ENCODE assay signal across 25 cellular contexts in genomic region chr9:79551586-79551985, GRCh38.
"Had no signal": no experiment of that assay in that cellular context is flagged by ENCODE, and none has a peak within 500 bp of the region (broad histone marks: within the 10 kb centered on the region; RNA-seq: fewer than 3 reads in every experiment).

No MANE protein-coding gene starts in this region.

- H3K27me3 ChIP-seq: esophagus squamous epithelium, neural progenitor cell, right lobe of liver, stomach, thyroid gland, upper lobe of left lung had no signal

- H3K27ac ChIP-seq: esophagus squamous epithelium, neural progenitor cell, parathyroid adenoma, right lobe of liver, stomach, thyroid gland, upper lobe of left lung had no signal

- H3K9me3 ChIP-seq: mucosa of descending colon, right lobe of liver, thyroid gland, upper lobe of left lung had no signal

- H3K4me2 ChIP-seq: neural progenitor cell had no signal

- H3K79me2 ChIP-seq: parathyroid adenoma had no signal

- H3K27me3 Mint-ChIP-seq: dendritic cell treated with granulocyte-macrophage colony-stimulating factor and Interleukin-4, amounts not matched to agents 40 ng/mL and 50 ng/mL, for 4 days; natural killer cell treated with Interleukin-12 subunit alpha and Interleukin-12 subunit beta and Interleukin-15 and Interleukin-18, amount 100 ng/mL, for 72 hours had no signal

- H3K27ac Mint-ChIP-seq: dendritic cell treated with granulocyte-macrophage colony-stimulating factor and Interleukin-4, amounts not matched to agents 40 ng/mL and 50 ng/mL, for 4 days; endodermal cell; immature natural killer cell; mesothelial cell of epicardium; naive B cell; natural killer cell treated with Interleukin-12 subunit alpha and Interleukin-12 subunit beta and Interleukin-15 and Interleukin-18, amount 100 ng/mL, for 72 hours; neural progenitor cell; progenitor cell of endocrine pancreas; stimulated activated effector memory CD8-positive, alpha-beta T cell treated with anti-CD3 and anti-CD28 coated beads, Interleukin-12 subunit alpha, Interleukin-12 subunit beta, amount 100 ng/mL, for 72 hours had no signal

- H3K4me3 ChIP-seq: esophagus squamous epithelium, lung, mucosa of descending colon, neural progenitor cell, right lobe of liver, stomach, thyroid gland, upper lobe of left lung had no signal

- H2AFZ ChIP-seq: neural progenitor cell, parathyroid adenoma had no signal

- H3K9ac ChIP-seq: neural progenitor cell, parathyroid adenoma had no signal

- H3K4me1 Mint-ChIP-seq: endodermal cell; immature natural killer cell; naive B cell; neural progenitor cell; stimulated activated effector memory CD8-positive, alpha-beta T cell treated with anti-CD3 and anti-CD28 coated beads, Interleukin-12 subunit alpha, Interleukin-12 subunit beta, amount 100 ng/mL, for 72 hours had no signal

- H3K4me1 ChIP-seq: esophagus squamous epithelium, neural progenitor cell, parathyroid adenoma, right lobe of liver, stomach, thyroid gland, upper lobe of left lung had no signal

- H3K9me3 Mint-ChIP-seq: natural killer cell treated with Interleukin-12 subunit alpha and Interleukin-12 subunit beta and Interleukin-15 and Interleukin-18, amount 100 ng/mL, for 72 hours had no signal

- H3K36me3 Mint-ChIP-seq: immature natural killer cell; naive B cell; neural progenitor cell; stimulated activated effector memory CD8-positive, alpha-beta T cell treated with anti-CD3 and anti-CD28 coated beads, Interleukin-12 subunit alpha, Interleukin-12 subunit beta, amount 100 ng/mL, for 72 hours had no signal

- DNase-seq: effector CD8-positive, alpha-beta T cell; endodermal cell; esophagus squamous epithelium; hypothalamus; immature natural killer cell; mesenchymal stem cell; mucosa of descending colon; naive B cell; right lobe of liver; small intestine; stimulated activated CD4-positive, alpha-beta T cell treated with anti-CD3 and anti-CD28 coated beads, Interleukin-2, amount 100 ng/mL, for 24 hours; stimulated activated CD4-positive, alpha-beta T cell treated with anti-CD3 and anti-CD28 coated beads, Interleukin-4, amount 100 ng/mL, for 24 hours; stimulated activated naive CD4-positive, alpha-beta T cell treated with Interleukin-2 at 50 U/mL for 16 hours; stomach; thyroid gland; upper lobe of left lung had no signal

- H3K36me3 ChIP-seq: esophagus squamous epithelium, neural progenitor cell, right lobe of liver, stomach, thyroid gland, upper lobe of left lung had no signal

- ATAC-seq: left lobe of liver; mucosa of descending colon; natural killer cell treated with Interleukin-12 subunit alpha and Interleukin-12 subunit beta and Interleukin-15 and Interleukin-18, amount 100 ng/mL, for 72 hours; stimulated activated effector memory CD8-positive, alpha-beta T cell treated with anti-CD3 and anti-CD28 coated beads, Interleukin-12 subunit alpha, Interleukin-12 subunit beta, amount 100 ng/mL, for 72 hours had no signal

- H3K4me3 Mint-ChIP-seq: dendritic cell treated with granulocyte-macrophage colony-stimulating factor and Interleukin-4, amounts not matched to agents 40 ng/mL and 50 ng/mL, for 4 days; endodermal cell; immature natural killer cell; mesothelial cell of epicardium; naive B cell; natural killer cell treated with Interleukin-12 subunit alpha and Interleukin-12 subunit beta and Interleukin-15 and Interleukin-18, amount 100 ng/mL, for 72 hours; neural progenitor cell; stimulated activated effector memory CD8-positive, alpha-beta T cell treated with anti-CD3 and anti-CD28 coated beads, Interleukin-12 subunit alpha, Interleukin-12 subunit beta, amount 100 ng/mL, for 72 hours had no signal
